Comparison of ENCODE assay signal across 20 cellular contexts in genomic region chr10:52455095-52455494, GRCh38.
DNase-seq lines count a peak whose midpoint lies in the region; ATAC-seq, FAIRE-seq and TF ChIP-seq lines count a peak whose summit lies in the region.
"Had no signal": no experiment of that assay in that cellular context is flagged by ENCODE, and none has a peak within 500 bp of the region (broad histone marks: within the 10 kb centered on the region; RNA-seq: fewer than 3 reads in every experiment).

No MANE protein-coding gene starts in this region.

- H4K20me1 ChIP-seq in H1 (replicated peaks in 1 of 2; ENCODE audit: control insufficient read depth in 1 of 2, insufficient read depth in 2 of 2, low read length in 2 of 2), result no peaks in the 10 kb centered on the region

- no peak overlapping the region for H3K4me3 Mint-ChIP-seq in activated T-cell treated with anti-CD3 and anti-CD28 coated beads, Interleukin-2, amount 50 U/mL, for 72 hours
- H3K4me3 Mint-ChIP-seq: activated T-helper 17 cell treated with anti-CD3 and anti-CD28 coated beads, Interleukin-2, amount 50 U/mL, for 72 hours had no signal

- no peaks in the 10 kb centered on the region for H3K27me3 ChIP-seq in H1 (replicated peaks in 1 of 4; ENCODE audit: control insufficient read depth in 3 of 4, extremely low read depth in 1 of 4, insufficient read depth in 3 of 4, low read length in 3 of 4)
- no peaks in the 10 kb centered on the region for H3K27me3 ChIP-seq in neuronal stem cell (ENCODE audit: control insufficient read depth in 3 of 3, insufficient read depth in 3 of 3, low read depth in 1 of 3, low read length in 3 of 3)
- H3K27me3 ChIP-seq: esophagus squamous epithelium had no signal

- H3K9me3 Mint-ChIP-seq in activated T-cell treated with anti-CD3 and anti-CD28 coated beads, Interleukin-2, amount 50 U/mL, for 72 hours, result no peaks in the 10 kb centered on the region

- H3K14ac ChIP-seq in H1 (ENCODE audit: insufficient read length), result no peak overlapping the region
- H3K14ac ChIP-seq in neuronal stem cell (ENCODE audit: low read length), result no peak overlapping the region

- DNase-seq in ELR (ENCODE audit: low read depth) (peak; percentile 67), NCI-H226 (peak; percentile 64), H1 (ENCODE audit: low read depth in 1 of 2, low spot score in 2 of 2) (no peak), neuronal stem cell (ENCODE audit: low spot score) (no peak)
- no peak for DNase-seq in activated T-cell treated with anti-CD3 and anti-CD28 coated beads, Interleukin-2, amount 50 U/mL, for 72 hours
- DNase-seq: COR-L47; dorsolateral prefrontal cortex; esophagus squamous epithelium; glutamatergic neuron; NCI-H1417; RPMI8226; stimulated activated CD4-positive, alpha-beta T cell treated with anti-CD3 and anti-CD28 coated beads, Interleukin-4, amount 100 ng/mL, for 1 hour; T-helper 1 cell had no signal

- H3K4ac ChIP-seq in H1 (replicated peaks; ENCODE audit: insufficient read length, low read depth, low read length) (no peak overlapping the region), neuronal stem cell (ENCODE audit: low read length) (no peak overlapping the region)

- no peak overlapping the region for H3K23ac ChIP-seq in H1 (ENCODE audit: insufficient read length)
- H3K23ac ChIP-seq in neuronal stem cell (ENCODE audit: low read depth, low read length, poor library complexity), result no peak overlapping the region

- TF ChIP-seq EP300 in H1 (IDR thresholded peaks at IDR 0.05; ENCODE audit: borderline replicate concordance in 1 of 2, low read depth in 2 of 2, low read length in 2 of 2), result no peak

- H3K4me3 ChIP-seq in H1 (ENCODE audit: extremely low read depth in 1 of 4, insufficient read depth in 2 of 4, low read depth in 3 of 4, low read length in 4 of 4), result no peak overlapping the region
- H3K4me3 ChIP-seq in neuronal stem cell (ENCODE audit: low read length in 2 of 2), result no peak overlapping the region
- H3K4me3 ChIP-seq: dorsolateral prefrontal cortex, esophagus squamous epithelium, lung, skin epidermis had no signal

- H3K27ac ChIP-seq in H1 (ENCODE audit: low read depth, low read length) (no peak overlapping the region), neuronal stem cell (replicated peaks; ENCODE audit: low read length) (no peak overlapping the region)
- H3K27ac ChIP-seq: esophagus squamous epithelium, parathyroid adenoma had no signal

- H3K4me2 ChIP-seq in H1 (ENCODE audit: insufficient read depth in 1 of 2, low read depth in 2 of 2, low read length in 2 of 2) (no peak overlapping the region), neuronal stem cell (ENCODE audit: insufficient read depth, low read length, poor library complexity, severe bottlenecking) (no peak overlapping the region)

- no peaks in the 10 kb centered on the region for H3K36me3 Mint-ChIP-seq in activated T-cell treated with anti-CD3 and anti-CD28 coated beads, Interleukin-2, amount 50 U/mL, for 72 hours (ENCODE audit: insufficient read depth in 2 of 2)

- no peak overlapping the region for H3K27ac Mint-ChIP-seq in activated T-cell treated with anti-CD3 and anti-CD28 coated beads, Interleukin-2, amount 50 U/mL, for 72 hours
- H3K27ac Mint-ChIP-seq: activated T-helper 17 cell treated with anti-CD3 and anti-CD28 coated beads, Interleukin-2, amount 50 U/mL, for 72 hours had no signal

- peak overlapping the region; percentile 79 for H2AFZ ChIP-seq in H1 (ENCODE audit: low read length)
- peak overlapping the region; percentile 19 for H2AFZ ChIP-seq in neuronal stem cell (ENCODE audit: low read length)
- H2AFZ ChIP-seq: parathyroid adenoma had no signal

- no peak overlapping the region for H2BK20ac ChIP-seq in H1 (ENCODE audit: low read length)

- CTCF ChIA-PET in H1 (lab: Charles Lee; ENCODE audit: partially characterized antibody), result interaction anchor here (1.5 kb wide), 1 partner anchor 11 kb away, joined by 4 read pairs; no protein-coding TSS in a partner anchor

- H4K91ac ChIP-seq in H1 (replicated peaks; ENCODE audit: insufficient read length, low read length), result no peak overlapping the region
- H4K91ac ChIP-seq in neuronal stem cell (ENCODE audit: low read depth, low read length, poor library complexity), result no peak overlapping the region

- H3K4me1 Mint-ChIP-seq in activated T-cell treated with anti-CD3 and anti-CD28 coated beads, Interleukin-2, amount 50 U/mL, for 72 hours (ENCODE audit: low read depth), result no peaks in the 10 kb centered on the region
- H3K4me1 Mint-ChIP-seq: activated T-helper 17 cell treated with anti-CD3 and anti-CD28 coated beads, Interleukin-2, amount 50 U/mL, for 72 hours had no signal

- no peak overlapping the region for H2BK12ac ChIP-seq in H1 (ENCODE audit: low read depth, low read length)
- no peak overlapping the region for H2BK12ac ChIP-seq in neuronal stem cell (ENCODE audit: low read length)

- H2BK5ac ChIP-seq in H1 (ENCODE audit: low read depth, low read length), result no peak overlapping the region
- no peak overlapping the region for H2BK5ac ChIP-seq in neuronal stem cell (ENCODE audit: low read length)

- H3K18ac ChIP-seq in H1 (ENCODE audit: extremely low read depth, low read length) (no peak overlapping the region), neuronal stem cell (ENCODE audit: low read length) (no peak overlapping the region)

- 70% methylated on average over 3 of the region's 3 CpGs; no CpG with 5 or more reads in 1 of the 2 experiments for WGBS in H1 (ENCODE audit: extremely low coverage in 1 of 2, insufficient coverage in 1 of 2, insufficient read length in 1 of 2, insufficient replicate concordance in 2 of 2, low coverage in 1 of 2, low lambda C conversion rate in 2 of 2, missing lambda C conversion rate in 1 of 2), 2 experiments
- no CpG with 5 or more reads among the region's 3 CpGs for WGBS in neuronal stem cell (ENCODE audit: extremely low coverage in 2 of 2, insufficient read length in 2 of 2, insufficient replicate concordance in 1 of 2), 2 donors

- H3K23me2 ChIP-seq in H1 (ENCODE audit: low read depth, low read length), result no peaks in the 10 kb centered on the region

- ATAC-seq in activated T-cell treated with anti-CD3 and anti-CD28 coated beads, Interleukin-2, amount 50 U/mL, for 72 hours (replicated peaks in 1 of 2), result no peak
- no peak for ATAC-seq in HG02623 (IDR thresholded peaks at IDR 0.05; ENCODE audit: unreplicated experiment)
- no peak for ATAC-seq in GM18517 (IDR thresholded peaks at IDR 0.05; ENCODE audit: unreplicated experiment)
- no peak for ATAC-seq in GM19397 (IDR thresholded peaks at IDR 0.05; ENCODE audit: unreplicated experiment)
- ATAC-seq: activated T-helper 17 cell treated with anti-CD3 and anti-CD28 coated beads, Interleukin-2, amount 50 U/mL, for 72 hours had no signal

- H3K9ac ChIP-seq in H1 (replicated peaks in 1 of 4; ENCODE audit: extremely low read depth in 1 of 4, low read depth in 3 of 4, low read length in 3 of 4), result no peak overlapping the region
- H3K9ac ChIP-seq in neuronal stem cell (ENCODE audit: low read depth, low read length, poor library complexity), result no peak overlapping the region
- H3K9ac ChIP-seq: parathyroid adenoma had no signal

- no peaks in the 10 kb centered on the region for H3K79me1 ChIP-seq in H1 (ENCODE audit: low read depth, low read length)
- no peaks in the 10 kb centered on the region for H3K79me1 ChIP-seq in neuronal stem cell (ENCODE audit: low read depth, low read length)

- no peaks in the 10 kb centered on the region; a peak in 1 of 7 replicates for H3K4me1 ChIP-seq in H1 (replicated peaks in 1 of 4; ENCODE audit: control insufficient read depth in 3 of 4, insufficient read depth in 4 of 4, low read length in 3 of 4)
- H3K4me1 ChIP-seq in neuronal stem cell (ENCODE audit: control insufficient read depth in 2 of 2, insufficient read depth in 1 of 2, low read depth in 1 of 2, low read length in 2 of 2), result peaks cover 0 to 4% of the 10 kb centered on the region in 2 donors
- H3K4me1 ChIP-seq: esophagus squamous epithelium, parathyroid adenoma had no signal

- H2BK15ac ChIP-seq in H1 (ENCODE audit: low read length) (no peak overlapping the region), neuronal stem cell (ENCODE audit: low read length) (no peak overlapping the region)

- no peaks in the 10 kb centered on the region for H3K79me2 ChIP-seq in H1 (ENCODE audit: control insufficient read depth in 1 of 2, insufficient read depth in 2 of 2, low read length in 2 of 2)
- H3K79me2 ChIP-seq: parathyroid adenoma had no signal

- H2AK5ac ChIP-seq in H1 (ENCODE audit: low read depth, low read length) (no peak overlapping the region), neuronal stem cell (ENCODE audit: low read depth, low read length) (no peak overlapping the region)

- H3K9me3 ChIP-seq in H1 (ENCODE audit: insufficient read depth in 2 of 2, low read depth in 1 of 2, low read length in 1 of 2) (no peaks in the 10 kb centered on the region), neuronal stem cell (replicated peaks in 1 of 2; ENCODE audit: control insufficient read depth in 2 of 2, insufficient read depth in 1 of 2, low read depth in 1 of 2, low read length in 2 of 2) (no peaks in the 10 kb centered on the region)
- H3K9me3 ChIP-seq: esophagus squamous epithelium had no signal

- no peak for TF ChIP-seq CTCF in H1 (IDR thresholded peaks at IDR 0.05; ENCODE audit: control extremely low read depth in 1 of 3, insufficient read depth in 1 of 3, low read depth in 1 of 3, low read length in 3 of 3)

- TF ChIP-seq RAD21 in H1 (IDR thresholded peaks at IDR 0.05 in 1 of 2, conservative IDR thresholded peaks at IDR 0.05 in 1 of 2; ENCODE audit: low read depth in 2 of 2, low read length in 2 of 2), result no peak

- FAIRE-seq in H1 (lab: Jason Lieb, UNC), result no peak

- POLR2A ChIA-PET in H1 (lab: Charles Lee; ENCODE audit: partially characterized antibody), result no interaction called here

- H4K5ac ChIP-seq in H1 (ENCODE audit: insufficient read length, low read depth, low read length), result no peak overlapping the region

- H3K36me3 ChIP-seq in H1 (ENCODE audit: control insufficient read depth in 2 of 4, insufficient read depth in 4 of 4, low read length in 3 of 4) (no peaks in the 10 kb centered on the region), neuronal stem cell (replicated peaks in 1 of 2; ENCODE audit: control insufficient read depth in 2 of 2, insufficient read depth in 2 of 2, low read length in 2 of 2) (no peaks in the 10 kb centered on the region)
- H3K36me3 ChIP-seq: esophagus squamous epithelium had no signal

- H3K56ac ChIP-seq in H1 (replicated peaks; ENCODE audit: insufficient read length, low read depth, low read length), result no peak overlapping the region

- H2BK120ac ChIP-seq in H1 (replicated peaks; ENCODE audit: low read depth, low read length) (no peak overlapping the region), neuronal stem cell (ENCODE audit: low read depth, low read length) (no peak overlapping the region)

- H4K8ac ChIP-seq in H1 (ENCODE audit: extremely low read depth, insufficient read depth, low read length), result no peak overlapping the region
- no peak overlapping the region for H4K8ac ChIP-seq in neuronal stem cell (ENCODE audit: low read depth, low read length)

- no peaks in the 10 kb centered on the region for H3K27me3 Mint-ChIP-seq in activated T-cell treated with anti-CD3 and anti-CD28 coated beads, Interleukin-2, amount 50 U/mL, for 72 hours (ENCODE audit: low read depth)
- H3K27me3 Mint-ChIP-seq: activated T-helper 17 cell treated with anti-CD3 and anti-CD28 coated beads, Interleukin-2, amount 50 U/mL, for 72 hours had no signal

- no peak for TF ChIP-seq POLR2A in H1 (IDR thresholded peaks at IDR 0.05; ENCODE audit: control extremely low read depth in 1 of 2, low read depth in 2 of 2, low read length in 2 of 2)

Comparison
In these comparisons a context has a peak if more than half of its experiments do, and no peak if none do; other contexts are left out.
1. DNase-seq: peak in ELR (single experiment) and NCI-H226 (single experiment); none in H1 (0 of 2), neuronal stem cell (single experiment) and activated T-cell treated with anti-CD3 and anti-CD28 coated beads, Interleukin-2, amount 50 U/mL, for 72 hours (0 of 2).